In the genomic region with DNA sequence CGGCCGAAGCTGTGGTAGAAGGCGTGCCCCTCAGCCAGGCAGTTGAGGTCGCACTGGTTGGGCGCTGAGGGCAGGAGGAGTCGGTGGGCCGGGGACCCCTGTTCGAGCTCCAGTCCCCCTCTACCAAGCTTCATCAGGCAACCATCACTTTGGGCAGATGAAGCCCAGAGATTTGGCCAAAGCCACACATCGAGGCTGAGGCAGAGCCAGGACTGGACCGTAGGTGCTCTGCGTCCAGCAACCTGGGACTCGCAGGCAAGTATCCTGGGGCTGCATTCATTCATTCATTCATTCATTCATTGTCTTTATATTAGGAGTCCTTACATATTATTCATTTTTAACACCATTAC, we compare ENCODE assay signal across 8 cellular contexts. TPM values are rescaled to one million over a fixed set of nuclear protein-coding genes. Genes with fewer than 3 reads are reported as not detected.
A peak's percentile ranks its signal among the peaks of the same experiment; 100 is the strongest.
DNase-seq lines count a peak whose midpoint lies in the region; ATAC-seq and TF ChIP-seq lines count a peak whose summit lies in the region.
"Had no signal": no experiment of that assay in that cellular context is flagged by ENCODE, and none has a peak within 500 bp of the region (broad histone marks: within the 10 kb centered on the region; RNA-seq: fewer than 3 reads in every experiment).

No MANE protein-coding gene starts in this region.

- no peak for DNase-seq in astrocyte of the spinal cord (ENCODE audit: low read depth, low spot score)
- DNase-seq in stimulated activated effector memory CD8-positive, alpha-beta T cell treated with anti-CD3 and anti-CD28 coated beads, Interleukin-12 subunit alpha, Interleukin-12 subunit beta, amount 100 ng/mL, for 72 hours (ENCODE audit: low spot score in 2 of 2) = no peak
- no peak for DNase-seq in midbrain (lab: John Stamatoyannopoulos, UW)

- no peaks in the 10 kb centered on the region for H3K36me3 ChIP-seq in HUES64 (ENCODE audit: insufficient read depth, low read length)
- no peaks in the 10 kb centered on the region for H3K36me3 ChIP-seq in iPS-20b (ENCODE audit: insufficient read depth, low read depth, low read length)

- H3K4me3 ChIP-seq in HUES64 (ENCODE audit: low read length) = peak overlapping the region; percentile 43
- H3K4me3 ChIP-seq in astrocyte of the spinal cord (ENCODE audit: low read depth, low read length) = peak overlapping the region; percentile 15
- peak overlapping the region; percentile 45; the same call in 1 of the 2 replicates for H3K4me3 ChIP-seq in iPS-20b (ENCODE audit: low read length)

- in situ Hi-C loops in astrocyte of the spinal cord (cut with HindIII; ENCODE audit: low sequenced_read_pairs) = no loop called here

- H3K9ac ChIP-seq in HUES64 (ENCODE audit: low read depth, low read length) = no peak overlapping the region
- no peak overlapping the region for H3K9ac ChIP-seq in iPS-20b (ENCODE audit: low read depth, low read length)

- H3K4me1 ChIP-seq in HUES64 (ENCODE audit: insufficient read depth, low read length) (no peaks in the 10 kb centered on the region), iPS-20b (ENCODE audit: insufficient read depth, low read length) (no peaks in the 10 kb centered on the region)

- ATAC-seq in stimulated activated effector memory CD8-positive, alpha-beta T cell treated with anti-CD3 and anti-CD28 coated beads, Interleukin-12 subunit alpha, Interleukin-12 subunit beta, amount 100 ng/mL, for 72 hours = no peak
- ATAC-seq in HG03460 (IDR thresholded peaks at IDR 0.05; ENCODE audit: unreplicated experiment) = no peak
- ATAC-seq in GM18502 (IDR thresholded peaks at IDR 0.05; ENCODE audit: poor library complexity, unreplicated experiment) = no peak

- 30% methylated on average over 12 of the region's 12 CpGs for WGBS in HUES64

- H3K9me3 Mint-ChIP-seq in stimulated activated effector memory CD8-positive, alpha-beta T cell treated with anti-CD3 and anti-CD28 coated beads, Interleukin-12 subunit alpha, Interleukin-12 subunit beta, amount 100 ng/mL, for 72 hours = no peaks in the 10 kb centered on the region
- H3K9me3 Mint-ChIP-seq: activated CD4-positive, alpha-beta T cell treated with anti-CD3 and anti-CD28 coated beads, Interleukin-2, amount 10 ng/mL, durations not matched to agents 7 days and 5 days had no signal

- peaks cover 31% of the 10 kb centered on the region for H3K4me1 Mint-ChIP-seq in stimulated activated effector memory CD8-positive, alpha-beta T cell treated with anti-CD3 and anti-CD28 coated beads, Interleukin-12 subunit alpha, Interleukin-12 subunit beta, amount 100 ng/mL, for 72 hours

- H3K4me3 Mint-ChIP-seq in stimulated activated effector memory CD8-positive, alpha-beta T cell treated with anti-CD3 and anti-CD28 coated beads, Interleukin-12 subunit alpha, Interleukin-12 subunit beta, amount 100 ng/mL, for 72 hours = peak overlapping the region; percentile 82

- no peak overlapping the region for H3K27ac Mint-ChIP-seq in stimulated activated effector memory CD8-positive, alpha-beta T cell treated with anti-CD3 and anti-CD28 coated beads, Interleukin-12 subunit alpha, Interleukin-12 subunit beta, amount 100 ng/mL, for 72 hours

- H3K36me3 Mint-ChIP-seq in stimulated activated effector memory CD8-positive, alpha-beta T cell treated with anti-CD3 and anti-CD28 coated beads, Interleukin-12 subunit alpha, Interleukin-12 subunit beta, amount 100 ng/mL, for 72 hours = peaks cover 6% of the 10 kb centered on the region

- H3K9me3 ChIP-seq in HUES64 (ENCODE audit: insufficient read depth, low read depth, low read length) (no peaks in the 10 kb centered on the region), iPS-20b (ENCODE audit: insufficient read depth, low read depth, low read length) (no peaks in the 10 kb centered on the region)

- H3K27me3 ChIP-seq in HUES64 (ENCODE audit: insufficient read depth, low read length) (peaks cover 42% of the 10 kb centered on the region), iPS-20b (ENCODE audit: insufficient read depth, low read length) (peaks cover 68% of the 10 kb centered on the region)

- H3K27ac ChIP-seq in HUES64 (ENCODE audit: low read depth, low read length) (no peak overlapping the region), iPS-20b (ENCODE audit: low read length) (no peak overlapping the region)

- no peak for TF ChIP-seq CTCF in astrocyte of the spinal cord (IDR thresholded peaks at IDR 0.05; ENCODE audit: low read depth, low read length)

RNA-seq across cellular contexts. Expression of a gene that starts 4.3 kb away (rescaled TPM):
- polyA plus RNA-seq in HUES64 (2013, experiment 1 of 2) = 0.25 TPM
- polyA plus RNA-seq in HUES64 (2013, experiment 2 of 2) = 0.13 TPM

RNA-seq across cellular contexts. Expression of a gene that starts 15.4 kb away (rescaled TPM):
- 0.10 TPM for polyA plus RNA-seq in HUES64 (2013, experiment 1 of 2)
- polyA plus RNA-seq in HUES64 (2013, experiment 2 of 2) = not detected

RNA-seq across cellular contexts. Expression of a gene that starts 17.5 kb away (rescaled TPM):
- polyA plus RNA-seq in HUES64 (2013, experiment 1 of 2) = 5.8 TPM
- polyA plus RNA-seq in HUES64 (2013, experiment 2 of 2) = 8.1 TPM

RNA-seq across cellular contexts. Expression of a gene that starts 18.3 kb away (rescaled TPM):
- polyA plus RNA-seq in HUES64 (2013, experiment 1 of 2) = 2.5 TPM
- 5.3 TPM for polyA plus RNA-seq in HUES64 (2013, experiment 2 of 2)

RNA-seq across cellular contexts. Expression of a gene that starts 29.5 kb away (rescaled TPM):
- 31.0 TPM for polyA plus RNA-seq in HUES64 (2013, experiment 1 of 2)
- polyA plus RNA-seq in HUES64 (2013, experiment 2 of 2) = 31.1 TPM
